ENCODE assay signal across 27 cellular contexts in the genomic region with DNA sequence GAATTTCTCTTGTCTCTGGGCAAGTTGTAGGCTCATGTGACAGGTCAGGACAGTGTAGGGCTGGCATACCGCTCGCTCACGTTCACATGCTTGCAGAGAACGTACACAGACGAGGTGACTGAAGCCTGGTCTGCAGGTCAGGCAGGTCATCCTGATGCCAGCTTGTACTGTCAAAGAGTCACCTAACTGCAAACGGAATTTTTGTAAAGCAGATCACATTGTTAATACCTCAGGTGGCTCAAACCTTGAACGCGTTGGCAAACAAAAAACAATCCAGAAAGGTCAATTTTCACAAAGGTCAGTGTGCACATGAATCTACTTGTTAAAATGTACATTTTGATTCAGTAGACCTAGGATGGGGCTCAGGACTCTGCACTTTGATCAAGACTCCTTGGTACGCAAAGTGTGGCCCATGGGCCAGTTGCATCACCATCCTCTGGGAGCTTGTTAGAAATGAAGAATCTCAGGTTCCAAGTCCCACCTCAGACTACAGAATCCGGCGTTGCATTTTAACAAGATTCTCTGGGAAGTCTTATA. TPM values are rescaled to one million over a fixed set of nuclear protein-coding genes. Genes with fewer than 3 reads are reported as not detected.
"Had no signal": no experiment of that assay in that cellular context is flagged by ENCODE, and none has a peak within 500 bp of the region (broad histone marks: within the 10 kb centered on the region; RNA-seq: fewer than 3 reads in every experiment).

No MANE protein-coding gene starts in this region.

- H3K4me3 Mint-ChIP-seq: activated B cell treated with CpG ODN at 0.5 μM for 24 hours; activated CD4-positive, alpha-beta T cell treated with anti-CD3 and anti-CD28 coated beads, Interleukin-2, amount 10 ng/mL, durations not matched to agents 24 days and 14 days; activated CD8-positive, alpha-beta memory T cell treated with anti-CD3 and anti-CD28 coated beads, Interleukin-2, amount 10 ng/mL, durations not matched to agents 7 days and 5 days; activated naive CD4-positive, alpha-beta T cell treated with anti-CD3 and anti-CD28 coated beads for 36 hours; activated naive CD8-positive, alpha-beta T cell treated with anti-CD3 and anti-CD28 coated beads for 36 hours; activated T-cell treated with anti-CD3 and anti-CD28 coated beads, Interleukin-2, amount 50 U/mL, for 24 hours; activated T-helper 1 cell treated with anti-CD3 and anti-CD28 coated beads, Interleukin-12 subunit alpha, Interleukin-12 subunit beta, Interleukin-2, Interleukin-4 antibody, amounts not matched to agents 30 ng/mL and 10 ng/mL and 1 ng/mL, durations not matched to agents 14 hours and 24 hours and 36 hours; T-cell had no signal

- H3K36me3 Mint-ChIP-seq: activated CD8-positive, alpha-beta memory T cell treated with anti-CD3 and anti-CD28 coated beads, Interleukin-2, amount 10 ng/mL, durations not matched to agents 7 days and 5 days; activated naive CD8-positive, alpha-beta T cell treated with anti-CD3 and anti-CD28 coated beads for 36 hours; T-cell had no signal

- H3K9me3 ChIP-seq: Peyer's patch had no signal

- H3K27me3 ChIP-seq: brain microvascular endothelial cell, Peyer's patch had no signal

- H3K27ac Mint-ChIP-seq: activated B cell treated with CpG ODN at 0.5 μM for 24 hours; activated CD4-positive, alpha-beta T cell treated with anti-CD3 and anti-CD28 coated beads, Interleukin-2, amount 10 ng/mL, durations not matched to agents 24 days and 14 days; activated CD8-positive, alpha-beta memory T cell treated with anti-CD3 and anti-CD28 coated beads, Interleukin-2, amount 10 ng/mL, durations not matched to agents 7 days and 5 days; activated naive CD4-positive, alpha-beta T cell treated with anti-CD3 and anti-CD28 coated beads for 36 hours; activated naive CD8-positive, alpha-beta T cell treated with anti-CD3 and anti-CD28 coated beads for 36 hours; activated T-cell treated with anti-CD3 and anti-CD28 coated beads, Interleukin-2, amount 50 U/mL, for 24 hours; activated T-helper 1 cell treated with anti-CD3 and anti-CD28 coated beads, Interleukin-12 subunit alpha, Interleukin-12 subunit beta, Interleukin-2, Interleukin-4 antibody, amounts not matched to agents 30 ng/mL and 10 ng/mL and 1 ng/mL, durations not matched to agents 14 hours and 24 hours and 36 hours; T-cell had no signal

- FAIRE-seq: TTC549 had no signal

- H3K36me3 ChIP-seq: brain microvascular endothelial cell had no signal

- ATAC-seq: activated CD8-positive, alpha-beta memory T cell treated with anti-CD3 and anti-CD28 coated beads, Interleukin-2, amount 10 ng/mL, durations not matched to agents 7 days and 5 days; T-cell had no signal

- DNase-seq: activated B cell treated with CpG ODN at 0.5 μM for 24 hours; activated CD4-positive, alpha-beta T cell treated with anti-CD3 and anti-CD28 coated beads for 1 hour; activated CD4-positive, alpha-beta T cell treated with anti-CD3 and anti-CD28 coated beads, Interleukin-2, amount 10 ng/mL, durations not matched to agents 24 days and 14 days; activated CD4-positive, alpha-beta T cell treated with anti-CD3 and anti-CD28 coated beads, Interleukin-2, amount 50 U/mL, for 48 hours; activated CD8-positive, alpha-beta memory T cell treated with anti-CD3 and anti-CD28 coated beads, Interleukin-2, amount 10 ng/mL, durations not matched to agents 7 days and 5 days; activated gamma-delta T cell; activated naive CD4-positive, alpha-beta T cell treated with anti-CD3 and anti-CD28 coated beads for 36 hours; activated naive CD8-positive, alpha-beta T cell treated with anti-CD3 and anti-CD28 coated beads for 36 hours; activated T-cell treated with anti-CD3 and anti-CD28 coated beads, Interleukin-2, amount 50 U/mL, for 24 hours; brain microvascular endothelial cell; central memory CD4-positive, alpha-beta T cell; KG1; NCI-H1105; NCI-H1436; NCI-H1694 treated with DMSO at 0.1 percent for 48 hours; NCI-H2081; NCI-H510A treated with DMSO at 0.1 percent for 48 hours; NCI-H69; NK-92 treated with Interleukin-12 subunit alpha and Interleukin-12 subunit beta, amount 100 ng/mL, for 24 hours; OCI-M1; Peyer's patch; T-cell; T-helper 2 cell; T1000 had no signal

- H3K27ac ChIP-seq: brain microvascular endothelial cell, Peyer's patch, SK-N-MC had no signal

- H3K4me1 Mint-ChIP-seq: activated B cell treated with CpG ODN at 0.5 μM for 24 hours had no signal

- H3K9me3 Mint-ChIP-seq: activated B cell treated with CpG ODN at 0.5 μM for 24 hours; activated CD4-positive, alpha-beta T cell treated with anti-CD3 and anti-CD28 coated beads, Interleukin-2, amount 10 ng/mL, durations not matched to agents 24 days and 14 days; activated naive CD4-positive, alpha-beta T cell treated with anti-CD3 and anti-CD28 coated beads for 36 hours; activated naive CD8-positive, alpha-beta T cell treated with anti-CD3 and anti-CD28 coated beads for 36 hours; activated T-cell treated with anti-CD3 and anti-CD28 coated beads, Interleukin-2, amount 50 U/mL, for 24 hours; activated T-helper 1 cell treated with anti-CD3 and anti-CD28 coated beads, Interleukin-12 subunit alpha, Interleukin-12 subunit beta, Interleukin-2, Interleukin-4 antibody, amounts not matched to agents 30 ng/mL and 10 ng/mL and 1 ng/mL, durations not matched to agents 14 hours and 24 hours and 36 hours; T-cell had no signal

- H3K4me3 ChIP-seq: Peyer's patch, SK-N-MC had no signal

RNA-seq across cellular contexts. Expression of gene ABCC3, which starts 44.4 kb away (rescaled TPM):
- total RNA-seq: activated CD4-positive, alpha-beta T cell treated with anti-CD3 and anti-CD28 coated beads, Interleukin-2, amount 10 ng/mL, durations not matched to agents 24 days and 14 days; activated CD8-positive, alpha-beta memory T cell treated with anti-CD3 and anti-CD28 coated beads, Interleukin-2, amount 10 ng/mL, durations not matched to agents 7 days and 5 days; activated naive CD4-positive, alpha-beta T cell treated with anti-CD3 and anti-CD28 coated beads for 36 hours; activated naive CD8-positive, alpha-beta T cell treated with anti-CD3 and anti-CD28 coated beads for 36 hours; activated T-helper 1 cell treated with anti-CD3 and anti-CD28 coated beads, Interleukin-12 subunit alpha, Interleukin-12 subunit beta, Interleukin-2, Interleukin-4 antibody, amounts not matched to agents 30 ng/mL and 10 ng/mL and 1 ng/mL, durations not matched to agents 14 hours and 24 hours and 36 hours had no signal
